ENCODE assay signal across 1 cellular context in the genomic region with DNA sequence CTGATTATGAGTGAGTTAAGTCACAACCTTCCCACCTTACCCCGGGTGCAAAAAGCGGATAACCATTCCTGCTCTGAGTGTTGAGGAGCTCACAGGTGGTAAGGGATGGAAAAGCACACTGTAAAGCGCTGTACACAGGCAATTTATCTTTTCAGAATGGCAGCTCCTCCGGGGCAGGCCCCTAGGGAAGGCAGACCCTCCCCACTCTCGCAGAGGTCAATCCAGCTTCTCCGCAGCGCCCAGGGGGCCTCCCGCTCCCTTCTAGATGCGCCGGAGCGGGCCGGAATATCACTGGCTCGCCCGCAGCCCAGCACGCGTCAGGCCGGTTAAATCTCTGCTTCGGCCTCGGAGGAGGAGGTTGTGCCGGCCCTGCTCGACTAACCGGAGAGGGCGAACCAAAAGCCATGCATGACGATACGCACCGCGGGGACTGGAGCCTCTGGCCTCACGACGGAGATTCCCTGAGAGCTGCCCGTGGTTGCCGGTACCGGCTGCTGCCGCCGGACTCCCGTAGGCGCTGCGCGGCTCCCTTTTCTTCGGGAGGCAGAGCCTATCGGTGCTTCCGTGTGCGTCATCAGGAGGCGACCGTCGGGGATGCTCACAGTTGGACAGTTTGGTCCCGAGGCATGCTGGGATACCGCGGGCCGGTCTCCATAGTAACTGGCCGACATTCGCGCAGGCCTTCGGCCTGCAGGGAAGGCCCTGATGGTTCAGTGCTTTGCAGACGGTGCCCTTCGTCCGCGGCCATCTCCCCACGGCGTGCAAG.
A peak's percentile ranks its signal among the peaks of the same experiment; 100 is the strongest.
TF ChIP-seq lines count a peak whose summit lies in the region.

A gene with protein sequence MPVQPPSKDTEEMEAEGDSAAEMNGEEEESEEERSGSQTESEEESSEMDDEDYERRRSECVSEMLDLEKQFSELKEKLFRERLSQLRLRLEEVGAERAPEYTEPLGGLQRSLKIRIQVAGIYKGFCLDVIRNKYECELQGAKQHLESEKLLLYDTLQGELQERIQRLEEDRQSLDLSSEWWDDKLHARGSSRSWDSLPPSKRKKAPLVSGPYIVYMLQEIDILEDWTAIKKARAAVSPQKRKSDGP (minus strand): TSS at position 555 of the 766 bp plus-strand sequence. CDS start 2,870 bp downstream, outside the sequence.

TF ChIP-seq in K562, 482 proteins besides CTCF, POLR2A, EP300 and RAD21 (continued from another document and continues in another):
- TF ChIP-seq, protein P1, sequence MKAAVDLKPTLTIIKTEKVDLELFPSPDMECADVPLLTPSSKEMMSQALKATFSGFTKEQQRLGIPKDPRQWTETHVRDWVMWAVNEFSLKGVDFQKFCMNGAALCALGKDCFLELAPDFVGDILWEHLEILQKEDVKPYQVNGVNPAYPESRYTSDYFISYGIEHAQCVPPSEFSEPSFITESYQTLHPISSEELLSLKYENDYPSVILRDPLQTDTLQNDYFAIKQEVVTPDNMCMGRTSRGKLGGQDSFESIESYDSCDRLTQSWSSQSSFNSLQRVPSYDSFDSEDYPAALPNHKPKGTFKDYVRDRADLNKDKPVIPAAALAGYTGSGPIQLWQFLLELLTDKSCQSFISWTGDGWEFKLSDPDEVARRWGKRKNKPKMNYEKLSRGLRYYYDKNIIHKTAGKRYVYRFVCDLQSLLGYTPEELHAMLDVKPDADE (conservative IDR thresholded peaks at IDR 0.05; ENCODE audit: control insufficient read depth, low read depth, low read length) = peak; percentile 80
- peak; percentile 74 to 80 for TF ChIP-seq NRF1 (conservative IDR thresholded peaks at IDR 0.05 in 1 of 2, IDR thresholded peaks at IDR 0.05 in 1 of 2)
- peak; percentile 99 for TF ChIP-seq ELF2 (CRISPR knock-in tag; IDR thresholded peaks at IDR 0.05)
- TF ChIP-seq, protein P2, sequence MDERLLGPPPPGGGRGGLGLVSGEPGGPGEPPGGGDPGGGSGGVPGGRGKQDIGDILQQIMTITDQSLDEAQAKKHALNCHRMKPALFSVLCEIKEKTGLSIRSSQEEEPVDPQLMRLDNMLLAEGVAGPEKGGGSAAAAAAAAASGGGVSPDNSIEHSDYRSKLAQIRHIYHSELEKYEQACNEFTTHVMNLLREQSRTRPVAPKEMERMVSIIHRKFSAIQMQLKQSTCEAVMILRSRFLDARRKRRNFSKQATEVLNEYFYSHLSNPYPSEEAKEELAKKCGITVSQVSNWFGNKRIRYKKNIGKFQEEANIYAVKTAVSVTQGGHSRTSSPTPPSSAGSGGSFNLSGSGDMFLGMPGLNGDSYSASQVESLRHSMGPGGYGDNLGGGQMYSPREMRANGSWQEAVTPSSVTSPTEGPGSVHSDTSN (CRISPR knock-in tag; IDR thresholded peaks at IDR 0.05; ENCODE audit: low read depth) = no peak
- TF ChIP-seq, protein P2 (tag; conservative IDR thresholded peaks at IDR 0.05; ENCODE audit: low read depth) = no peak; the same call in 1 of the 2 replicates
- TF ChIP-seq RBFOX2 (IDR thresholded peaks at IDR 0.05; ENCODE audit: low read depth, low read length) = peak; percentile 90
- TF ChIP-seq, protein P3, sequence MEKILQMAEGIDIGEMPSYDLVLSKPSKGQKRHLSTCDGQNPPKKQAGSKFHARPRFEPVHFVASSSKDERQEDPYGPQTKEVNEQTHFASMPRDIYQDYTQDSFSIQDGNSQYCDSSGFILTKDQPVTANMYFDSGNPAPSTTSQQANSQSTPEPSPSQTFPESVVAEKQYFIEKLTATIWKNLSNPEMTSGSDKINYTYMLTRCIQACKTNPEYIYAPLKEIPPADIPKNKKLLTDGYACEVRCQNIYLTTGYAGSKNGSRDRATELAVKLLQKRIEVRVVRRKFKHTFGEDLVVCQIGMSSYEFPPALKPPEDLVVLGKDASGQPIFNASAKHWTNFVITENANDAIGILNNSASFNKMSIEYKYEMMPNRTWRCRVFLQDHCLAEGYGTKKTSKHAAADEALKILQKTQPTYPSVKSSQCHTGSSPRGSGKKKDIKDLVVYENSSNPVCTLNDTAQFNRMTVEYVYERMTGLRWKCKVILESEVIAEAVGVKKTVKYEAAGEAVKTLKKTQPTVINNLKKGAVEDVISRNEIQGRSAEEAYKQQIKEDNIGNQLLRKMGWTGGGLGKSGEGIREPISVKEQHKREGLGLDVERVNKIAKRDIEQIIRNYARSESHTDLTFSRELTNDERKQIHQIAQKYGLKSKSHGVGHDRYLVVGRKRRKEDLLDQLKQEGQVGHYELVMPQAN (IDR thresholded peaks at IDR 0.05; ENCODE audit: borderline replicate concordance) = peak; percentile 97
- no peak for TF ChIP-seq CBX8 (IDR thresholded peaks at IDR 0.05; ENCODE audit: borderline replicate concordance, extremely low read depth, low read depth, low read length, poor library complexity, severe bottlenecking)
- TF ChIP-seq NR2C2 (CRISPR knock-in tag; IDR thresholded peaks at IDR 0.05) = no peak
- peak; percentile 64 for TF ChIP-seq NR2C2 (tag; IDR thresholded peaks at IDR 0.05)
- TF ChIP-seq MEF2A (IDR thresholded peaks at IDR 0.05; ENCODE audit: control insufficient read depth, low read depth, low read length) = no peak
- peak; percentile 88 for TF ChIP-seq ZNF143 (CRISPR knock-in tag; IDR thresholded peaks at IDR 0.05)
- no peak for TF ChIP-seq CHCHD3 (CRISPR knock-in tag; IDR thresholded peaks at IDR 0.05)
- peak; percentile 78 for TF ChIP-seq JUND (IDR thresholded peaks at IDR 0.05; ENCODE audit: borderline replicate concordance, low read depth, low read length)
- peak; percentile 33; the same call in 1 of the 3 replicates for TF ChIP-seq JUND (tag; IDR thresholded peaks at IDR 0.05; ENCODE audit: borderline replicate concordance, low read depth, low read length)
- TF ChIP-seq MXI1 (IDR thresholded peaks at IDR 0.05; ENCODE audit: low read depth, low read length) = peak; percentile 78
- TF ChIP-seq, protein P4, sequence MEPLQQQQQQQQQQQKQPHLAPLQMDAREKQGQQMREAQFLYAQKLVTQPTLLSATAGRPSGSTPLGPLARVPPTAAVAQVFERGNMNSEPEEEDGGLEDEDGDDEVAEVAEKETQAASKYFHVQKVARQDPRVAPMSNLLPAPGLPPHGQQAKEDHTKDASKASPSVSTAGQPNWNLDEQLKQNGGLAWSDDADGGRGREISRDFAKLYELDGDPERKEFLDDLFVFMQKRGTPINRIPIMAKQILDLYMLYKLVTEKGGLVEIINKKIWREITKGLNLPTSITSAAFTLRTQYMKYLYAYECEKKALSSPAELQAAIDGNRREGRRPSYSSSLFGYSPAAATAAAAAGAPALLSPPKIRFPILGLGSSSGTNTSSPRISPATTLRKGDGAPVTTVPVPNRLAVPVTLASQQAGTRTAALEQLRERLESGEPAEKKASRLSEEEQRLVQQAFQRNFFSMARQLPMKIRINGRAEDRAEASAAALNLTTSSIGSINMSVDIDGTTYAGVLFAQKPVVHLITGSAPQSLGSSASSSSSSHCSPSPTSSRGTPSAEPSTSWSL (CRISPR knock-in tag; IDR thresholded peaks at IDR 0.05; ENCODE audit: borderline replicate concordance) = no peak
- TF ChIP-seq, protein P5, sequence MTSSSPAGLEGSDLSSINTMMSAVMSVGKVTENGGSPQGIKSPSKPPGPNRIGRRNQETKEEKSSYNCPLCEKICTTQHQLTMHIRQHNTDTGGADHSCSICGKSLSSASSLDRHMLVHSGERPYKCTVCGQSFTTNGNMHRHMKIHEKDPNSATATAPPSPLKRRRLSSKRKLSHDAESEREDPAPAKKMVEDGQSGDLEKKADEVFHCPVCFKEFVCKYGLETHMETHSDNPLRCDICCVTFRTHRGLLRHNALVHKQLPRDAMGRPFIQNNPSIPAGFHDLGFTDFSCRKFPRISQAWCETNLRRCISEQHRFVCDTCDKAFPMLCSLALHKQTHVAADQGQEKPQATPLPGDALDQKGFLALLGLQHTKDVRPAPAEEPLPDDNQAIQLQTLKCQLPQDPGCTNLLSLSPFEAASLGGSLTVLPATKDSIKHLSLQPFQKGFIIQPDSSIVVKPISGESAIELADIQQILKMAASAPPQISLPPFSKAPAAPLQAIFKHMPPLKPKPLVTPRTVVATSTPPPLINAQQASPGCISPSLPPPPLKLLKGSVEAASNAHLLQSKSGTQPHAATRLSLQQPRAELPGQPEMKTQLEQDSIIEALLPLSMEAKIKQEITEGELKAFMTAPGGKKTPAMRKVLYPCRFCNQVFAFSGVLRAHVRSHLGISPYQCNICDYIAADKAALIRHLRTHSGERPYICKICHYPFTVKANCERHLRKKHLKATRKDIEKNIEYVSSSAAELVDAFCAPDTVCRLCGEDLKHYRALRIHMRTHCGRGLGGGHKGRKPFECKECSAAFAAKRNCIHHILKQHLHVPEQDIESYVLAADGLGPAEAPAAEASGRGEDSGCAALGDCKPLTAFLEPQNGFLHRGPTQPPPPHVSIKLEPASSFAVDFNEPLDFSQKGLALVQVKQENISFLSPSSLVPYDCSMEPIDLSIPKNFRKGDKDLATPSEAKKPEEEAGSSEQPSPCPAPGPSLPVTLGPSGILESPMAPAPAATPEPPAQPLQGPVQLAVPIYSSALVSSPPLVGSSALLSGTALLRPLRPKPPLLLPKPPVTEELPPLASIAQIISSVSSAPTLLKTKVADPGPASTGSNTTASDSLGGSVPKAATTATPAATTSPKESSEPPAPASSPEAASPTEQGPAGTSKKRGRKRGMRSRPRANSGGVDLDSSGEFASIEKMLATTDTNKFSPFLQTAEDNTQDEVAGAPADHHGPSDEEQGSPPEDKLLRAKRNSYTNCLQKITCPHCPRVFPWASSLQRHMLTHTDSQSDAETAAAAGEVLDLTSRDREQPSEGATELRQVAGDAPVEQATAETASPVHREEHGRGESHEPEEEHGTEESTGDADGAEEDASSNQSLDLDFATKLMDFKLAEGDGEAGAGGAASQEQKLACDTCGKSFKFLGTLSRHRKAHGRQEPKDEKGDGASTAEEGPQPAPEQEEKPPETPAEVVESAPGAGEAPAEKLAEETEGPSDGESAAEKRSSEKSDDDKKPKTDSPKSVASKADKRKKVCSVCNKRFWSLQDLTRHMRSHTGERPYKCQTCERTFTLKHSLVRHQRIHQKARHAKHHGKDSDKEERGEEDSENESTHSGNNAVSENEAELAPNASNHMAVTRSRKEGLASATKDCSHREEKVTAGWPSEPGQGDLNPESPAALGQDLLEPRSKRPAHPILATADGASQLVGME (CRISPR knock-in tag; IDR thresholded peaks at IDR 0.05) = peak; percentile 57
- TF ChIP-seq RCOR1 (IDR thresholded peaks at IDR 0.05; ENCODE audit: borderline replicate concordance in 1 of 2, low read depth in 2 of 2, low read length in 2 of 2) = peak in 1 of 2 experiments; percentile 84; a peak in 3 of 4 replicates
- TF ChIP-seq, protein P6, sequence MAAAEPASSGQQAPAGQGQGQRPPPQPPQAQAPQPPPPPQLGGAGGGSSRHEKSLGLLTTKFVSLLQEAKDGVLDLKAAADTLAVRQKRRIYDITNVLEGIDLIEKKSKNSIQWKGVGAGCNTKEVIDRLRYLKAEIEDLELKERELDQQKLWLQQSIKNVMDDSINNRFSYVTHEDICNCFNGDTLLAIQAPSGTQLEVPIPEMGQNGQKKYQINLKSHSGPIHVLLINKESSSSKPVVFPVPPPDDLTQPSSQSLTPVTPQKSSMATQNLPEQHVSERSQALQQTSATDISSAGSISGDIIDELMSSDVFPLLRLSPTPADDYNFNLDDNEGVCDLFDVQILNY (CRISPR knock-in tag; IDR thresholded peaks at IDR 0.05) = 0 out of 2 replicates have a peak, but pooled peaks have one; percentile 67
- no peak for TF ChIP-seq NR4A1 (CRISPR knock-in tag; IDR thresholded peaks at IDR 0.05)
- 0 out of 2 replicates have a peak, but pooled peaks have one; percentile 25 for TF ChIP-seq NR4A1 (tag; IDR thresholded peaks at IDR 0.05)
- peak in 1 of 2 experiments; percentile 59; a peak in 1 of 4 replicates for TF ChIP-seq KDM1A (IDR thresholded peaks at IDR 0.05)
- no peak for TF ChIP-seq DPF2 (IDR thresholded peaks at IDR 0.05)
- peak in 1 of 2 experiments; percentile 56; a peak in 1 of 4 replicates for TF ChIP-seq TEAD1 (CRISPR knock-in tag; IDR thresholded peaks at IDR 0.05)
- TF ChIP-seq MAFK (IDR thresholded peaks at IDR 0.05; ENCODE audit: low read length) = 0 out of 2 replicates have a peak, but pooled peaks have one; percentile 16
- TF ChIP-seq ESRRA (IDR thresholded peaks at IDR 0.05; ENCODE audit: borderline replicate concordance, low read depth) = peak; percentile 56; the same call in 1 of the 2 replicates
- peak in 1 of 2 experiments; percentile 98; a peak in 2 of 4 replicates for TF ChIP-seq HDAC1 (IDR thresholded peaks at IDR 0.05)
- no peak for TF ChIP-seq TOE1 (IDR thresholded peaks at IDR 0.05; ENCODE audit: borderline replicate concordance)
- no peak for TF ChIP-seq TOE1 (CRISPR knock-in tag; IDR thresholded peaks at IDR 0.05; ENCODE audit: borderline replicate concordance, low read depth)
- TF ChIP-seq POLR2G (IDR thresholded peaks at IDR 0.05; ENCODE audit: low read depth, low read length) = peak; percentile 96
- TF ChIP-seq, protein P7, sequence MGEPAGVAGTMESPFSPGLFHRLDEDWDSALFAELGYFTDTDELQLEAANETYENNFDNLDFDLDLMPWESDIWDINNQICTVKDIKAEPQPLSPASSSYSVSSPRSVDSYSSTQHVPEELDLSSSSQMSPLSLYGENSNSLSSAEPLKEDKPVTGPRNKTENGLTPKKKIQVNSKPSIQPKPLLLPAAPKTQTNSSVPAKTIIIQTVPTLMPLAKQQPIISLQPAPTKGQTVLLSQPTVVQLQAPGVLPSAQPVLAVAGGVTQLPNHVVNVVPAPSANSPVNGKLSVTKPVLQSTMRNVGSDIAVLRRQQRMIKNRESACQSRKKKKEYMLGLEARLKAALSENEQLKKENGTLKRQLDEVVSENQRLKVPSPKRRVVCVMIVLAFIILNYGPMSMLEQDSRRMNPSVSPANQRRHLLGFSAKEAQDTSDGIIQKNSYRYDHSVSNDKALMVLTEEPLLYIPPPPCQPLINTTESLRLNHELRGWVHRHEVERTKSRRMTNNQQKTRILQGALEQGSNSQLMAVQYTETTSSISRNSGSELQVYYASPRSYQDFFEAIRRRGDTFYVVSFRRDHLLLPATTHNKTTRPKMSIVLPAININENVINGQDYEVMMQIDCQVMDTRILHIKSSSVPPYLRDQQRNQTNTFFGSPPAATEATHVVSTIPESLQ (CRISPR knock-in tag; IDR thresholded peaks at IDR 0.05) = 0 out of 2 replicates have a peak, but pooled peaks have one; percentile 71
- no peak for TF ChIP-seq PTTG1 (tag; IDR thresholded peaks at IDR 0.05; ENCODE audit: low read depth)
- no peak for TF ChIP-seq ZNF121 (CRISPR knock-in tag; conservative IDR thresholded peaks at IDR 0.05)
- TF ChIP-seq MYBL2 (IDR thresholded peaks at IDR 0.05; ENCODE audit: low read depth) = no peak
- no peak for TF ChIP-seq MYBL2 (CRISPR knock-in tag; IDR thresholded peaks at IDR 0.05; ENCODE audit: borderline replicate concordance)
- TF ChIP-seq TARDBP (IDR thresholded peaks at IDR 0.05) = 0 out of 2 replicates have a peak, but pooled peaks have one; percentile 56
- TF ChIP-seq, protein P8, sequence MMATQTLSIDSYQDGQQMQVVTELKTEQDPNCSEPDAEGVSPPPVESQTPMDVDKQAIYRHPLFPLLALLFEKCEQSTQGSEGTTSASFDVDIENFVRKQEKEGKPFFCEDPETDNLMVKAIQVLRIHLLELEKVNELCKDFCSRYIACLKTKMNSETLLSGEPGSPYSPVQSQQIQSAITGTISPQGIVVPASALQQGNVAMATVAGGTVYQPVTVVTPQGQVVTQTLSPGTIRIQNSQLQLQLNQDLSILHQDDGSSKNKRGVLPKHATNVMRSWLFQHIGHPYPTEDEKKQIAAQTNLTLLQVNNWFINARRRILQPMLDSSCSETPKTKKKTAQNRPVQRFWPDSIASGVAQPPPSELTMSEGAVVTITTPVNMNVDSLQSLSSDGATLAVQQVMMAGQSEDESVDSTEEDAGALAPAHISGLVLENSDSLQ (IDR thresholded peaks at IDR 0.05) = peak; percentile 27
- no peak for TF ChIP-seq SRSF1 (IDR thresholded peaks at IDR 0.05; ENCODE audit: low read depth, low read length)
